In genomic region chr5:17436345-17436744, GRCh38 we compare ENCODE assay signal across 9 cellular contexts.
DNase-seq lines count a peak whose midpoint lies in the region; ATAC-seq and TF ChIP-seq lines count a peak whose summit lies in the region.
"Had no signal": no experiment of that assay in that cellular context is flagged by ENCODE, and none has a peak within 500 bp of the region (broad histone marks: within the 10 kb centered on the region; RNA-seq: fewer than 3 reads in every experiment).

No MANE protein-coding gene starts in this region.

- H3K4me1 ChIP-seq in IMR-90 (ENCODE audit: control insufficient read depth, insufficient read depth, low read length), result peaks cover 2% of the 10 kb centered on the region; the same call in 1 of the 2 replicates

- no peak overlapping the region for H3K14ac ChIP-seq in IMR-90 (replicated peaks; ENCODE audit: low read depth, low read length)

- H4K91ac ChIP-seq in IMR-90 (ENCODE audit: insufficient read depth, low read depth, low read length), result no peak overlapping the region

- TF ChIP-seq POLR2A in IMR-90 (IDR thresholded peaks at IDR 0.05; ENCODE audit: low read depth, low read length), result no peak

- POLR2A ChIA-PET in IMR-90 (lab: Charles Lee; ENCODE audit: unreplicated experiment), result no interaction called here

- no peak overlapping the region for H2AK5ac ChIP-seq in IMR-90 (ENCODE audit: low read depth, low read length)

- no peaks in the 10 kb centered on the region for H3K9me1 ChIP-seq in IMR-90 (ENCODE audit: insufficient read depth, low read length)

- no peak overlapping the region for H3K23ac ChIP-seq in IMR-90 (ENCODE audit: low read depth, low read length)

- H3K18ac ChIP-seq in IMR-90 (ENCODE audit: low read depth, low read length), result peak overlapping the region; percentile 5; the same call in 1 of the 2 replicates

- H3K27ac ChIP-seq in IMR-90 (ENCODE audit: insufficient read depth, low read length), result no peak overlapping the region

- no peak overlapping the region; the same call in 1 of the 2 replicates for H2BK20ac ChIP-seq in IMR-90 (ENCODE audit: low read depth, low read length)

- no peak for TF ChIP-seq CTCF in IMR-90 (conservative IDR thresholded peaks at IDR 0.05; ENCODE audit: low read depth, low read length)

- H3K9me3 ChIP-seq in IMR-90 (ENCODE audit: control insufficient read depth, insufficient read depth, low read length), result no peaks in the 10 kb centered on the region

- no peaks in the 10 kb centered on the region for H4K20me1 ChIP-seq in IMR-90 (ENCODE audit: insufficient read depth, low read length)

- H3K4ac ChIP-seq in IMR-90 (ENCODE audit: low read depth, low read length), result no peak overlapping the region

- TF ChIP-seq RAD21 in IMR-90 (IDR thresholded peaks at IDR 0.05; ENCODE audit: low read length), result no peak

- peak overlapping the region; percentile 3; the same call in 1 of the 2 replicates for H4K5ac ChIP-seq in IMR-90 (ENCODE audit: low read depth, low read length)

- peak; percentile 43 for ATAC-seq in GM21528 (IDR thresholded peaks at IDR 0.05; ENCODE audit: low FRiP score, unreplicated experiment)
- peak; percentile 30; the same call in 1 of the 2 replicates for ATAC-seq in IMR-90 (ENCODE audit: low read depth)

- H3K4me3 ChIP-seq in IMR-90 (ENCODE audit: insufficient read depth, low read depth, low read length), result peak overlapping the region; percentile 36; the same call in 1 of the 2 replicates

- dilution Hi-C loops in IMR-90 (cut with HindIII; ENCODE audit: low sequenced_read_pairs, unreplicated experiment), result no loop called here

- intact Hi-C loops in IMR-90 (cut with micrococcal nuclease), result no loop called here

- WGBS in IMR-90 (ENCODE audit: extremely low coverage in 2 of 2, insufficient read length in 1 of 2), 2 experiments, result no CpG with 5 or more reads among the region's 4 CpGs

- peak overlapping the region; percentile 94; the same call in 1 of the 2 replicates for H3K4me2 ChIP-seq in IMR-90 (ENCODE audit: low read depth, low read length)

- H3K9ac ChIP-seq in IMR-90 (ENCODE audit: low read depth, low read length), result no peak overlapping the region

- H4K8ac ChIP-seq in IMR-90 (ENCODE audit: low read depth in 2 of 2, low read length in 2 of 2), result peak overlapping the region in 1 of 2 experiments; percentile 41; a peak in 2 of 4 replicates

- peak overlapping the region; percentile 62 for H2BK120ac ChIP-seq in IMR-90 (ENCODE audit: low read depth, low read length)

- in situ Hi-C loops in IMR-90 (cut with MboI; ENCODE audit: low sequenced_read_pairs), result no loop called here

- no peak overlapping the region for H3K56ac ChIP-seq in IMR-90 (ENCODE audit: extremely low read depth, insufficient read depth, low read length)

- no peak overlapping the region for H2AK9ac ChIP-seq in IMR-90 (replicated peaks; ENCODE audit: low read depth, low read length, poor library complexity)

- H2AFZ ChIP-seq in IMR-90 (replicated peaks; ENCODE audit: low read length, poor library complexity), result no peak overlapping the region

- no peaks in the 10 kb centered on the region for H3K27me3 ChIP-seq in IMR-90 (ENCODE audit: control insufficient read depth, insufficient read depth, low read length)

- H2BK15ac ChIP-seq in IMR-90 (ENCODE audit: low read depth, low read length), result no peak overlapping the region

- no TSS peak for BruUV-seq in IMR-90 (replicated peaks; lab: Mats Ljungman, UMichigan)

- H3K79me1 ChIP-seq in IMR-90 (ENCODE audit: low read depth in 1 of 2, low read length in 2 of 2), result no peaks in the 10 kb centered on the region

- no peak overlapping the region for H2BK5ac ChIP-seq in IMR-90 (ENCODE audit: low read depth, low read length, poor library complexity, severe bottlenecking)

- CTCF ChIA-PET in IMR-90 (lab: Yijun Ruan, JAX), result interaction anchor here (1.2 kb wide), 1 partner anchor 220 kb away, joined by 4 read pairs; no protein-coding TSS in a partner anchor

- no peaks in the 10 kb centered on the region for H3K36me3 ChIP-seq in IMR-90 (ENCODE audit: control insufficient read depth, insufficient read depth, low read length)

- DNase-seq in Ammon's horn (ENCODE audit: low spot score) (peak; percentile 41), IMR-90 (no peak), iris pigment epithelial cell (ENCODE audit: low read depth) (peak; percentile 45), NCI-H1694 treated with DMSO at 0.1 percent for 48 hours (lab: John Stamatoyannopoulos, UW) (no peak), HUDEP-2 (lab: John Stamatoyannopoulos, UW; ENCODE audit: unreplicated experiment in 76 of 76) (no peak), superior temporal gyrus (ENCODE audit: extremely low spot score) (no peak), occipital lobe (lab: John Stamatoyannopoulos, UW) (no peak)
- DNase-seq: activated naive CD8-positive, alpha-beta T cell treated with anti-CD3 and anti-CD28 coated beads, Interleukin-2, amount 10 ng/mL, durations not matched to agents 7 days and 5 days had no signal

TF ChIP-seq in IMR-90, 13 proteins besides CTCF, POLR2A, EP300 and RAD21:
- TF ChIP-seq FOS (IDR thresholded peaks at IDR 0.05; ENCODE audit: low read depth, low read length), result no peak

Comparison
In these comparisons a context has a peak if more than half of its experiments do, and no peak if none do; other contexts are left out.
1. DNase-seq: peak in Ammon's horn (single experiment) and iris pigment epithelial cell (single experiment); none in IMR-90 (single experiment), NCI-H1694 treated with DMSO at 0.1 percent for 48 hours (single experiment), HUDEP-2 (0 of 76), superior temporal gyrus (single experiment) and occipital lobe (single experiment).